Comparison of ENCODE assay signal across 22 cellular contexts in the genomic region with DNA sequence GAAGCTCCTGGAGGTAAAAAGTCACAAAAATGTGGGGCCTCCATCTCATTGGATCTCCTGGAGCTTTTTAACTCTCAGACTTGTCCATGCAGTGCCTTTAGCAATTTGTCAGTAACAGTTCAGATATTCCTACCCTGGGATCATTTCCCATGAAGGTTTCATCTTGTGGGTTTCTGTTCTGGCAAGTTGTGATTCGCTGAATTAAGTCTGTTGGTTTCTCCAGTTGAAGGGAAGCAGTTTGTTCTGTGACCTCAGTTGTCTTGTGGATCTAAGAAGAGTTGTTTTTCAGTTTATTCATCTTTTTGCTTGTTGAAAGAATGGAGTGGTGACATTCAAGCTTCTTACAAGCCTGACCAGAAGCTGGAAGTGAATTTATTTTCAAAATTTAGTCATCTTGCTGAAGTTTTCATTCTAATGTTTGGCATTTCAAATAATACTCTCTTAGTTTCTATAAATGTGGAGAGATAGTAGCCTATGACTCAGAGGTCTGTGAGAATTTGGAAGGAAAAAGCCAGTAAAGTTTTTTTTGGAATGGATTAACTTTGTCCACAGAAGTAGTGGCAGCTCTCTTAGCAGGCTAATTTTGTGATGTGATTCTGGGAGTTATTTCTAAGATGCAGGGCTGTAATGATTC.
A peak's percentile ranks its signal among the peaks of the same experiment; 100 is the strongest.
DNase-seq lines count a peak whose midpoint lies in the region; ATAC-seq, FAIRE-seq and TF ChIP-seq lines count a peak whose summit lies in the region.
"Had no signal": no experiment of that assay in that cellular context is flagged by ENCODE, and none has a peak within 500 bp of the region (broad histone marks: within the 10 kb centered on the region; RNA-seq: fewer than 3 reads in every experiment).

No MANE protein-coding gene starts in this region.

- ATAC-seq in right cardiac atrium (peak; percentile 92 to 94), omental fat pad (ENCODE audit: low FRiP score) (no peak)
- ATAC-seq: psoas muscle had no signal

- DNase-seq in MCF 10A (ENCODE audit: unreplicated experiment) (no peak), breast epithelium (ENCODE audit: low spot score in 2 of 2) (no peak), cardiac fibroblast (ENCODE audit: low read depth in 2 of 2) (peak; percentile 72 to 73), right cardiac atrium (no peak), RKO (ENCODE audit: low spot score) (no peak), omental fat pad (ENCODE audit: low spot score) (no peak), RCC 7860 (ENCODE audit: low spot score) (no peak)
- no peak for DNase-seq in central memory CD4-positive, alpha-beta T cell
- DNase-seq: 8988T; activated naive CD8-positive, alpha-beta T cell treated with anti-CD3 and anti-CD28 coated beads, Interleukin-2, amount 10 ng/mL, durations not matched to agents 7 days and 5 days; activated T-cell treated with anti-CD3 and anti-CD28 coated beads, Interleukin-2, amount 50 U/mL, for 24 hours; COR-L47; dermis blood vessel endothelial cell; esophagus squamous epithelium; H7; islet precursor cell; NCI-H1048; NCI-H2171; psoas muscle; stimulated activated CD4-positive, alpha-beta T cell treated with anti-CD3 and anti-CD28 coated beads, Interleukin-2, amount 100 ng/mL, for 24 hours; stimulated activated CD8-positive, alpha-beta memory T cell treated with anti-CD3 and anti-CD28 coated beads, Interleukin-4, amount 100 ng/mL, for 48 hours; trophoblast cell had no signal

- no peaks in the 10 kb centered on the region for H3K27me3 Mint-ChIP-seq in MCF 10A (ENCODE audit: insufficient read depth, unreplicated experiment)
- H3K27me3 Mint-ChIP-seq: activated naive CD8-positive, alpha-beta T cell treated with anti-CD3 and anti-CD28 coated beads, Interleukin-2, amount 10 ng/mL, durations not matched to agents 7 days and 5 days; activated T-cell treated with anti-CD3 and anti-CD28 coated beads, Interleukin-2, amount 50 U/mL, for 24 hours had no signal

- H3K4me1 ChIP-seq in breast epithelium (no peaks in the 10 kb centered on the region), right cardiac atrium (ENCODE audit: control insufficient read depth, insufficient read depth, low read length) (no peaks in the 10 kb centered on the region)
- H3K4me1 ChIP-seq: esophagus squamous epithelium, psoas muscle had no signal

- no peaks in the 10 kb centered on the region for H3K36me3 ChIP-seq in breast epithelium
- H3K36me3 ChIP-seq: esophagus squamous epithelium had no signal

- peaks cover 4% of the 10 kb centered on the region for H3K36me3 Mint-ChIP-seq in MCF 10A (ENCODE audit: insufficient read depth, unreplicated experiment)
- H3K36me3 Mint-ChIP-seq: activated naive CD8-positive, alpha-beta T cell treated with anti-CD3 and anti-CD28 coated beads, Interleukin-2, amount 10 ng/mL, durations not matched to agents 7 days and 5 days had no signal

- 51% methylated on average over 1 of the region's 1 CpG for WGBS in right cardiac atrium

- no TSS peak for BruUV-seq in MCF 10A (replicated peaks; lab: Mats Ljungman, UMichigan)

- TF ChIP-seq POLR2A in breast epithelium (IDR thresholded peaks at IDR 0.05): no peak

- CTCF ChIA-PET in MCF 10A (lab: Yijun Ruan, JAX): interaction anchor here (0.7 kb wide), 1 partner anchor 114 kb away, joined by 3 read pairs; no protein-coding TSS in a partner anchor

- TF ChIP-seq CTCF in MCF 10A (IDR thresholded peaks at IDR 0.05; ENCODE audit: unreplicated experiment) (no peak), breast epithelium (IDR thresholded peaks at IDR 0.05) (no peak), cardiac fibroblast (IDR thresholded peaks at IDR 0.05; ENCODE audit: low read depth, low read length) (no peak), omental fat pad (IDR thresholded peaks at IDR 0.05) (no peak)

- peak overlapping the region; percentile 31 for H3K27ac Mint-ChIP-seq in MCF 10A (ENCODE audit: low read depth, unreplicated experiment)
- H3K27ac Mint-ChIP-seq: activated naive CD8-positive, alpha-beta T cell treated with anti-CD3 and anti-CD28 coated beads, Interleukin-2, amount 10 ng/mL, durations not matched to agents 7 days and 5 days; activated T-cell treated with anti-CD3 and anti-CD28 coated beads, Interleukin-2, amount 50 U/mL, for 24 hours had no signal

- H3K27me3 ChIP-seq in breast epithelium (no peaks in the 10 kb centered on the region), right cardiac atrium (ENCODE audit: control insufficient read depth, insufficient read depth) (no peaks in the 10 kb centered on the region)
- H3K27me3 ChIP-seq: esophagus squamous epithelium had no signal

- FAIRE-seq in RCC 7860 (lab: Jason Lieb, UNC): no peak

- H3K9me3 Mint-ChIP-seq in MCF 10A (ENCODE audit: unreplicated experiment): peaks cover 9% of the 10 kb centered on the region

- H3K9me3 ChIP-seq in breast epithelium (peaks cover 5 to 10% of the 10 kb centered on the region in 2 donors), right cardiac atrium (ENCODE audit: control insufficient read depth, low read length) (no peaks in the 10 kb centered on the region)
- H3K9me3 ChIP-seq: esophagus squamous epithelium had no signal

- no peak overlapping the region for H3K4me3 Mint-ChIP-seq in MCF 10A (ENCODE audit: unreplicated experiment)
- H3K4me3 Mint-ChIP-seq: activated naive CD8-positive, alpha-beta T cell treated with anti-CD3 and anti-CD28 coated beads, Interleukin-2, amount 10 ng/mL, durations not matched to agents 7 days and 5 days; activated T-cell treated with anti-CD3 and anti-CD28 coated beads, Interleukin-2, amount 50 U/mL, for 24 hours had no signal

- POLR2A ChIA-PET in MCF 10A (lab: Yijun Ruan, JAX): interaction anchor here (0.7 kb wide), 1 partner anchor 198 kb away, joined by 3 read pairs; no protein-coding TSS in a partner anchor

- peaks cover 16% of the 10 kb centered on the region for H3K4me1 Mint-ChIP-seq in MCF 10A (ENCODE audit: insufficient read depth, unreplicated experiment)
- H3K4me1 Mint-ChIP-seq: activated naive CD8-positive, alpha-beta T cell treated with anti-CD3 and anti-CD28 coated beads, Interleukin-2, amount 10 ng/mL, durations not matched to agents 7 days and 5 days had no signal

- no peak overlapping the region for H3K27ac ChIP-seq in breast epithelium
- H3K27ac ChIP-seq in right cardiac atrium (ENCODE audit: low read length): no peak overlapping the region
- H3K27ac ChIP-seq: esophagus squamous epithelium, psoas muscle had no signal

- H3K4me3 ChIP-seq in breast epithelium (no peak overlapping the region), cardiac fibroblast (replicated peaks in 1 of 2; ENCODE audit: low read depth in 2 of 2, low read length in 2 of 2) (no peak overlapping the region), right cardiac atrium (ENCODE audit: low read length) (no peak overlapping the region)
- H3K4me3 ChIP-seq: esophagus squamous epithelium, psoas muscle had no signal

- intact Hi-C loops in MCF 10A (cut with micrococcal nuclease): no loop called here
- intact Hi-C loops in breast epithelium (cut with DNase I; ENCODE audit: low total_unique reads): no loop called here
- intact Hi-C loops in right cardiac atrium (cut with DNase I): loop anchor here in 1 of 4 donors (10.0 kb wide), 1 partner anchor 101 kb away; no protein-coding TSS in a partner anchor

Comparison
In these comparisons a context has a peak if more than half of its experiments do, and no peak if none do; other contexts are left out.
1. DNase-seq: peak in cardiac fibroblast (2 of 2); none in MCF 10A (single experiment), breast epithelium (0 of 2), right cardiac atrium (0 of 3), RKO (single experiment), omental fat pad (single experiment), central memory CD4-positive, alpha-beta T cell (single experiment) and RCC 7860 (single experiment).